ENCODE assay signal across 10 cellular contexts in the genomic region with DNA sequence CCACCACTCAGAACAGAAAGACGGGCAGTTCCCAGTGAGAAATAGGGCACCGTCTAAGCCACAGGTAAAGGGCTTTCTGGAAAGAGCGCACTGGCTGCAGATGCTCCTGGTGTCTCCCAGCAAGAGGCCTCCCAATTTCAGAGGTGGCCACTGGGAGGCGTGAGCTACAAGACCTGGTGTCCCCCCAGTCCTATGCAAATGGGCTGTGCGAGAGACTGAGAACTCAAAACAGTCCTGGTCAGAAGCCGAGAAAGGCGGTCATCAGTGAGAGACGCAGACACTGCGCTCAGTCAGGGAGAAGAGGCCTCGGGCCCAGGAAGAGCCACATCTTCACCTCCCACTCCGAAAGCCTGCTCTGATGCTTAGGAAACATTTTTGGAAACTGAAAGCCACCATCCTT.
DNase-seq lines count a peak whose midpoint lies in the region; ATAC-seq, FAIRE-seq and TF ChIP-seq lines count a peak whose summit lies in the region.
"Had no signal": no experiment of that assay in that cellular context is flagged by ENCODE, and none has a peak within 500 bp of the region (broad histone marks: within the 10 kb centered on the region; RNA-seq: fewer than 3 reads in every experiment).

No MANE protein-coding gene starts in this region.

- H3K27me3 Mint-ChIP-seq in activated CD8-positive, alpha-beta T cell treated with anti-CD3 and anti-CD28 coated beads for 36 hours, result no peaks in the 10 kb centered on the region
- H3K27me3 Mint-ChIP-seq in activated CD8-positive, alpha-beta T cell treated with anti-CD3 and anti-CD28 coated beads, Interleukin-2, amount 10 ng/mL, durations not matched to agents 7 days and 5 days (ENCODE audit: low read depth), result no peaks in the 10 kb centered on the region

- H3K27ac ChIP-seq in HUES48 (ENCODE audit: low read depth, low read length), result peak overlapping the region; percentile 72
- no peak overlapping the region for H3K27ac ChIP-seq in K562 (ENCODE audit: extremely low read depth, low read depth, low read length)
- no peak overlapping the region for H3K27ac ChIP-seq in kidney (ENCODE audit: low read depth in 2 of 2, low read length in 2 of 2)

- intact Hi-C loops in activated CD8-positive, alpha-beta T cell treated with anti-CD3 and anti-CD28 coated beads for 36 hours (cut with micrococcal nuclease), result no loop called here
- intact Hi-C loops in K562 (cut with micrococcal nuclease) (loop anchor here (1.0 kb wide), 1 partner anchor 105 kb away; no protein-coding TSS in a partner anchor), kidney (cut with DNase I) (no loop called here)

- H3K36me3 Mint-ChIP-seq in activated CD8-positive, alpha-beta T cell treated with anti-CD3 and anti-CD28 coated beads for 36 hours (ENCODE audit: low read depth), result peaks cover 3% of the 10 kb centered on the region
- H3K36me3 Mint-ChIP-seq in activated CD8-positive, alpha-beta T cell treated with anti-CD3 and anti-CD28 coated beads, Interleukin-2, amount 10 ng/mL, durations not matched to agents 7 days and 5 days (ENCODE audit: low read depth), result peaks cover 6% of the 10 kb centered on the region

- H3K27ac Mint-ChIP-seq in activated CD8-positive, alpha-beta T cell treated with anti-CD3 and anti-CD28 coated beads for 36 hours, result no peak overlapping the region
- H3K27ac Mint-ChIP-seq in activated CD8-positive, alpha-beta T cell treated with anti-CD3 and anti-CD28 coated beads, Interleukin-2, amount 10 ng/mL, durations not matched to agents 7 days and 5 days, result no peak overlapping the region

- ATAC-seq in activated CD8-positive, alpha-beta T cell treated with anti-CD3 and anti-CD28 coated beads for 36 hours, result peak; percentile 61
- ATAC-seq in activated CD8-positive, alpha-beta T cell treated with anti-CD3 and anti-CD28 coated beads, Interleukin-2, amount 10 ng/mL, durations not matched to agents 7 days and 5 days, result no peak
- ATAC-seq in K562, result peak; percentile 92

- peak in 1 of 2 experiments; percentile 27; a peak in 1 of 4 replicates for TF ChIP-seq RAD21 in K562 (CRISPR knock-in tag; conservative IDR thresholded peaks at IDR 0.05 in 1 of 2, IDR thresholded peaks at IDR 0.05 in 1 of 2)

- CTCF ChIA-PET in activated CD8-positive, alpha-beta T cell treated with anti-CD3 and anti-CD28 coated beads for 36 hours (lab: Charles Lee), result interaction anchor here (0.6 to 1.2 kb wide), 2 partner anchors 25 to 106 kb away, joined by 3 read pairs; no protein-coding TSS in a partner anchor
- CTCF ChIA-PET in activated CD8-positive, alpha-beta T cell treated with anti-CD3 and anti-CD28 coated beads, Interleukin-2, amount 10 ng/mL, durations not matched to agents 7 days and 5 days (lab: Charles Lee), result interaction anchor here (0.7 kb wide), 1 partner anchor 55 kb away, joined by 3 read pairs; no protein-coding TSS in a partner anchor
- CTCF ChIA-PET in K562 (lab: Yijun Ruan, JAX; ENCODE audit: low intra/inter-chr PET ratio), result no interaction called here

- TF ChIP-seq CTCF in activated CD8-positive, alpha-beta T cell treated with anti-CD3 and anti-CD28 coated beads for 36 hours (IDR thresholded peaks at IDR 0.05), result no peak
- TF ChIP-seq CTCF in K562 (IDR thresholded peaks at IDR 0.05 in 2 of 3, conservative IDR thresholded peaks at IDR 0.05 in 1 of 3; ENCODE audit: insufficient read depth in 2 of 3, low read depth in 1 of 3, low read length in 3 of 3) (peak; percentile 30 to 37 (median 34); a peak in 2 of 6 replicates), retinal pigment epithelial cell (conservative IDR thresholded peaks at IDR 0.05; ENCODE audit: low read depth, low read length) (peak; percentile 30), kidney (IDR thresholded peaks at IDR 0.05; ENCODE audit: borderline replicate concordance, extremely low read depth, insufficient read depth) (no peak)

- H3K79me2 ChIP-seq in K562 (ENCODE audit: control insufficient read depth, insufficient read depth, low read length), result no peaks in the 10 kb centered on the region

- POLR2A ChIA-PET in activated CD8-positive, alpha-beta T cell treated with anti-CD3 and anti-CD28 coated beads for 36 hours (lab: Charles Lee), result no interaction called here
- POLR2A ChIA-PET in activated CD8-positive, alpha-beta T cell treated with anti-CD3 and anti-CD28 coated beads, Interleukin-2, amount 10 ng/mL, durations not matched to agents 7 days and 5 days (lab: Charles Lee), result no interaction called here
- POLR2A ChIA-PET in K562 (lab: Yijun Ruan, JAX), result no interaction called here

- TF ChIP-seq EP300 in K562 (IDR thresholded peaks at IDR 0.05; ENCODE audit: low read length), result no peak

- TF ChIP-seq POLR2A in K562 (conservative IDR thresholded peaks at IDR 0.05) (no peak), H54 (IDR thresholded peaks at IDR 0.05; ENCODE audit: low read depth, low read length) (no peak)

- H2AFZ ChIP-seq in K562 (ENCODE audit: low read depth, low read length), result no peak overlapping the region

- H3K36me3 ChIP-seq in HUES48 (ENCODE audit: control insufficient read depth, insufficient read depth, low read length) (peaks cover 22% of the 10 kb centered on the region), K562 (ENCODE audit: control insufficient read depth, insufficient read depth, low read length) (peaks cover 35% of the 10 kb centered on the region; the same call in 2 of the 3 replicates), kidney (ENCODE audit: control insufficient read depth in 1 of 2, insufficient read depth in 2 of 2, low read length in 2 of 2) (peaks cover 5 to 17% of the 10 kb centered on the region in 2 donors)

- 0 out of 2 replicates have a peak overlapping the region, but pooled peaks have one; percentile 41 for H3K9ac ChIP-seq in HUES48 (ENCODE audit: low read depth, low read length)
- peak overlapping the region in 1 of 2 experiments; percentile 26; a peak in 1 of 4 replicates for H3K9ac ChIP-seq in K562 (ENCODE audit: insufficient read depth in 1 of 2, low read depth in 2 of 2, low read length in 2 of 2)
- no peak overlapping the region for H3K9ac ChIP-seq in kidney (ENCODE audit: low read length in 2 of 2)

- BruUV-seq in K562 (replicated peaks; lab: Mats Ljungman, UMichigan), result no TSS peak

- no peaks in the 10 kb centered on the region for H3K9me1 ChIP-seq in K562 (ENCODE audit: control insufficient read depth, insufficient read depth, low read length)

- H3K9me3 Mint-ChIP-seq in activated CD8-positive, alpha-beta T cell treated with anti-CD3 and anti-CD28 coated beads for 36 hours, result no peaks in the 10 kb centered on the region
- H3K9me3 Mint-ChIP-seq in activated CD8-positive, alpha-beta T cell treated with anti-CD3 and anti-CD28 coated beads, Interleukin-2, amount 10 ng/mL, durations not matched to agents 7 days and 5 days (ENCODE audit: insufficient read depth), result no peaks in the 10 kb centered on the region

- H4K20me1 ChIP-seq in K562 (replicated peaks; ENCODE audit: control insufficient read depth, insufficient read depth, low read length), result no peaks in the 10 kb centered on the region; the same call in 1 of the 2 replicates

- no peaks in the 10 kb centered on the region for H3K9me3 ChIP-seq in HUES48 (ENCODE audit: control insufficient read depth, insufficient read depth, low read length)
- H3K9me3 ChIP-seq in K562 (replicated peaks; ENCODE audit: control insufficient read depth, insufficient read depth, low read depth, low read length), result no peaks in the 10 kb centered on the region
- H3K9me3 ChIP-seq in kidney (ENCODE audit: control insufficient read depth in 1 of 2, low read length in 2 of 2), result no peaks in the 10 kb centered on the region

- H3K4me2 ChIP-seq in K562 (ENCODE audit: insufficient read depth, low read length), result no peak overlapping the region

- WGBS in K562 (ENCODE audit: insufficient coverage, low coverage, missing lambda C conversion rate), result 92% methylated on average over 8 of the region's 11 CpGs

- FAIRE-seq in K562 (lab: Jason Lieb, UNC) (no peak), kidney (lab: Jason Lieb, UNC) (no peak), H54 (lab: Jason Lieb, UNC) (no peak)

- no peak overlapping the region for H3K4me3 ChIP-seq in HUES48 (ENCODE audit: low read depth, low read length)
- no peak overlapping the region for H3K4me3 ChIP-seq in K562
- no peak overlapping the region for H3K4me3 ChIP-seq in retinal pigment epithelial cell (ENCODE audit: low read length)
- no peak overlapping the region for H3K4me3 ChIP-seq in kidney (ENCODE audit: low read length in 2 of 2)

- H3K4me3 Mint-ChIP-seq in activated CD8-positive, alpha-beta T cell treated with anti-CD3 and anti-CD28 coated beads for 36 hours, result no peak overlapping the region
- H3K4me3 Mint-ChIP-seq in activated CD8-positive, alpha-beta T cell treated with anti-CD3 and anti-CD28 coated beads, Interleukin-2, amount 10 ng/mL, durations not matched to agents 7 days and 5 days, result no peak overlapping the region
- H3K4me3 Mint-ChIP-seq: CD14-positive monocyte had no signal

- H3K4me1 ChIP-seq in HUES48 (ENCODE audit: control insufficient read depth, insufficient read depth, low read length) (peaks cover 7% of the 10 kb centered on the region), K562 (replicated peaks in 1 of 2; ENCODE audit: control insufficient read depth in 2 of 2, insufficient read depth in 2 of 2, low read length in 2 of 2) (peaks cover 0 to 7% of the 10 kb centered on the region in 2 experiments; a peak in 2 of 5 replicates), kidney (ENCODE audit: control insufficient read depth in 1 of 2, insufficient read depth in 1 of 2, low read depth in 1 of 2, low read length in 2 of 2) (no peaks in the 10 kb centered on the region)

- in situ Hi-C loops in K562 (cut with MboI), result no loop called here

- H3K4me1 Mint-ChIP-seq in activated CD8-positive, alpha-beta T cell treated with anti-CD3 and anti-CD28 coated beads for 36 hours (ENCODE audit: low read depth), result peaks cover 7% of the 10 kb centered on the region
- H3K4me1 Mint-ChIP-seq in activated CD8-positive, alpha-beta T cell treated with anti-CD3 and anti-CD28 coated beads, Interleukin-2, amount 10 ng/mL, durations not matched to agents 7 days and 5 days (ENCODE audit: low read depth), result peaks cover 10% of the 10 kb centered on the region

- H3K27me3 ChIP-seq in HUES48 (ENCODE audit: control insufficient read depth, insufficient read depth, low read length) (no peaks in the 10 kb centered on the region), K562 (ENCODE audit: control insufficient read depth in 2 of 2, insufficient read depth in 2 of 2, low read length in 2 of 2) (no peaks in the 10 kb centered on the region)

- peak; percentile 41 for DNase-seq in activated CD8-positive, alpha-beta T cell treated with anti-CD3 and anti-CD28 coated beads for 36 hours
- DNase-seq in activated CD8-positive, alpha-beta T cell treated with anti-CD3 and anti-CD28 coated beads, Interleukin-2, amount 10 ng/mL, durations not matched to agents 7 days and 5 days, result no peak
- DNase-seq in K562 (ENCODE audit: extremely low read depth in 1 of 4, low spot score in 3 of 4) (peak in 1 of 4 experiments; percentile 22), retinal pigment epithelial cell (ENCODE audit: low read depth) (no peak), kidney (no peak), H54 (ENCODE audit: insufficient read length, low spot score) (no peak)
- DNase-seq in effector CD8-positive, alpha-beta T cell (lab: John Stamatoyannopoulos, UW), result no peak
- DNase-seq: activated CD8-positive, alpha-beta memory T cell treated with anti-CD3 and anti-CD28 coated beads, Interleukin-2, amount 50 U/mL, for 48 hours had no signal

TF ChIP-seq in K562, 482 proteins besides CTCF, POLR2A, EP300 and RAD21 (continues in another document):
- TF ChIP-seq C11orf30 (IDR thresholded peaks at IDR 0.05; ENCODE audit: low read depth) (no peak), GABPB1 (CRISPR knock-in tag; IDR thresholded peaks at IDR 0.05) (no peak)

Comparison
In these comparisons a context has a peak if more than half of its experiments do, and no peak if none do; other contexts are left out.
1. CTCF ChIP-seq: peak in K562 (3 of 3) and retinal pigment epithelial cell (single experiment); none in activated CD8-positive, alpha-beta T cell treated with anti-CD3 and anti-CD28 coated beads for 36 hours (single experiment) and kidney (single experiment).